ENCODE assay signal across 1 cellular context in the genomic region with DNA sequence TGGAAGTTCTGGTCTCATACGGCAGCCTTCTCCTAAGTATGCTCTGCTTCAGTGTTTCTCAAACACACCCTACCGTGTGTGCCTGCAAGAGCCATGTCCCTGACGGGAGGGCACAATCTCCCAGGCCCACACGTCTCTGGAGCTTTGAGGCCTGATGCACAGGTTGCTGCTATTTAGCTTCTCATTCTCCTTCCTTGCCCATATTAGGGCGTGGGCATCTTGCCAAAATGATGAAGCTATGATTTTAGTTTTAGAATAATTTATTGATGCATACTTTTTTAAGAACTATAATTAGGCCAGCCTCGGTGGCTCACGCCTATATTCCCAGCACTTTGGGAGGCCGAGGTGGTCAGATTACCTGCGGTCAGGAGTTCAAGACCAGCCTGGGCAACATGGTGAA.
TF ChIP-seq lines count a peak whose summit lies in the region.

No MANE protein-coding gene starts in this region.

TF ChIP-seq in HCT116, 20 proteins besides CTCF, POLR2A, EP300 and RAD21 (continued from another document):
- TF ChIP-seq ELF1 (IDR thresholded peaks at IDR 0.05; ENCODE audit: borderline replicate concordance, low read depth) (no peak), EZH2 (IDR thresholded peaks at IDR 0.05) (no peak)
